ENCODE assay signal across 10 cellular contexts in genomic region chr20:17961600-17961965, GRCh38. TPM values are rescaled to one million over a fixed set of nuclear protein-coding genes. Genes with fewer than 3 reads are reported as not detected.
DNase-seq lines count a peak whose midpoint lies in the region; ATAC-seq and TF ChIP-seq lines count a peak whose summit lies in the region.
"Had no signal": no experiment of that assay in that cellular context is flagged by ENCODE, and none has a peak within 500 bp of the region (broad histone marks: within the 10 kb centered on the region; RNA-seq: fewer than 3 reads in every experiment).

No MANE protein-coding gene starts in this region.

- H3K4me1 Mint-ChIP-seq in CD4-positive, alpha-beta T cell (ENCODE audit: low read depth) = peaks cover 88% of the 10 kb centered on the region
- peaks cover 84% of the 10 kb centered on the region for H3K4me1 Mint-ChIP-seq in central memory CD8-positive, alpha-beta T cell

- no peaks in the 10 kb centered on the region for H3K27me3 Mint-ChIP-seq in CD4-positive, alpha-beta T cell
- H3K27me3 Mint-ChIP-seq in central memory CD8-positive, alpha-beta T cell = no peaks in the 10 kb centered on the region

- no peak for ATAC-seq in CD4-positive, alpha-beta T cell (ENCODE audit: poor library complexity)
- no peak for ATAC-seq in central memory CD8-positive, alpha-beta T cell (replicated peaks; ENCODE audit: extremely low read depth, poor library complexity, severe bottlenecking)
- no peak for ATAC-seq in GM18520 (IDR thresholded peaks at IDR 0.05; ENCODE audit: unreplicated experiment)

- no peak for TF ChIP-seq POLR2A in NB4 (IDR thresholded peaks at IDR 0.05; ENCODE audit: extremely low read depth, insufficient read length)

- peak overlapping the region; percentile 7 for H3K4me3 Mint-ChIP-seq in CD4-positive, alpha-beta T cell
- H3K4me3 Mint-ChIP-seq in central memory CD8-positive, alpha-beta T cell = peak overlapping the region; percentile 40

- no peaks in the 10 kb centered on the region for H3K27me3 ChIP-seq in CD4-positive, alpha-beta T cell (ENCODE audit: control insufficient read depth, insufficient read depth, low read length)
- H3K27me3 ChIP-seq in neutrophil = no peaks in the 10 kb centered on the region
- H3K27me3 ChIP-seq: dorsolateral prefrontal cortex had no signal

- no peak overlapping the region for H3K27ac ChIP-seq in CD4-positive, alpha-beta T cell (ENCODE audit: low read depth, low read length)
- peak overlapping the region; percentile 68 for H3K27ac ChIP-seq in neutrophil

- H3K9me3 Mint-ChIP-seq in CD4-positive, alpha-beta T cell = no peaks in the 10 kb centered on the region
- H3K9me3 Mint-ChIP-seq in central memory CD8-positive, alpha-beta T cell = no peaks in the 10 kb centered on the region

- no peak for DNase-seq in CD4-positive, alpha-beta T cell
- no peak for DNase-seq in NB4 (ENCODE audit: low read depth)
- no peak for DNase-seq in central memory CD8-positive, alpha-beta T cell (ENCODE audit: low spot score in 2 of 2)
- DNase-seq in NOMO-1 treated with dmso at 0.1 percent for 144 hours (lab: John Stamatoyannopoulos, UW; ENCODE audit: unreplicated experiment) = no peak
- DNase-seq in NK-92 (lab: John Stamatoyannopoulos, UW; ENCODE audit: unreplicated experiment) = no peak
- no peak for DNase-seq in kidney tubule cell (ENCODE audit: low spot score)
- DNase-seq: dorsolateral prefrontal cortex, NCI-H1092 had no signal

- POLR2A ChIA-PET in CD4-positive, alpha-beta T cell (lab: Charles Lee) = interaction anchor here (0.6 to 2.1 kb wide), 3 partner anchors 8 to 464 kb away, joined by 3 to 5 read pairs (median 4); no protein-coding TSS in a partner anchor

- peaks cover 25% of the 10 kb centered on the region for H3K36me3 Mint-ChIP-seq in CD4-positive, alpha-beta T cell (ENCODE audit: low read depth)
- peaks cover 9% of the 10 kb centered on the region for H3K36me3 Mint-ChIP-seq in central memory CD8-positive, alpha-beta T cell (ENCODE audit: insufficient read depth)

- peaks cover 42% of the 10 kb centered on the region in 2 experiments for H3K4me1 ChIP-seq in neutrophil (ENCODE audit: control insufficient read depth in 1 of 2, insufficient read depth in 1 of 2, low read depth in 1 of 2, low read length in 1 of 2)

- intact Hi-C loops in CD4-positive, alpha-beta T cell (cut with DNase I, micrococcal nuclease) = loop anchor here in 1 of 2 experiments (10.0 kb wide), 2 partner anchors 543 to 833 kb away; partner anchors contain the start of gene SEC23B

- H3K9me3 ChIP-seq in CD4-positive, alpha-beta T cell (ENCODE audit: control insufficient read depth, low read length) = no peaks in the 10 kb centered on the region
- H3K9me3 ChIP-seq in neutrophil = no peaks in the 10 kb centered on the region

- H3K27ac Mint-ChIP-seq in CD4-positive, alpha-beta T cell = peak overlapping the region; percentile 60
- H3K27ac Mint-ChIP-seq in central memory CD8-positive, alpha-beta T cell (ENCODE audit: low read depth) = peak overlapping the region; percentile 93

- CTCF ChIA-PET in CD4-positive, alpha-beta T cell (lab: Charles Lee) = no interaction called here

- TF ChIP-seq CTCF in CD4-positive, alpha-beta T cell (IDR thresholded peaks at IDR 0.05) = no peak
- no peak for TF ChIP-seq CTCF in NB4 (IDR thresholded peaks at IDR 0.05; ENCODE audit: low read depth, low read length)
- no peak for TF ChIP-seq CTCF in neutrophil (IDR thresholded peaks at IDR 0.05)

- H3K36me3 ChIP-seq in neutrophil = no peaks in the 10 kb centered on the region

- peak overlapping the region; percentile 35 for H3K4me3 ChIP-seq in NB4 (ENCODE audit: low read depth, low read length)
- no peak overlapping the region for H3K4me3 ChIP-seq in neutrophil (ENCODE audit: low read depth in 1 of 2, low read length in 1 of 2)

RNA-seq across cellular contexts. Expression of gene SNX5, which starts 7.0 kb away (rescaled TPM):
- total RNA-seq in CD4-positive, alpha-beta T cell = 10 to 100 TPM; 58.3 to 60.3 TPM

RNA-seq across cellular contexts. Expression of gene MGME1, which starts 7.2 kb away (rescaled TPM):
- total RNA-seq in CD4-positive, alpha-beta T cell = 1 to 10 TPM; 4.5 to 4.6 TPM
